In the genomic region with DNA sequence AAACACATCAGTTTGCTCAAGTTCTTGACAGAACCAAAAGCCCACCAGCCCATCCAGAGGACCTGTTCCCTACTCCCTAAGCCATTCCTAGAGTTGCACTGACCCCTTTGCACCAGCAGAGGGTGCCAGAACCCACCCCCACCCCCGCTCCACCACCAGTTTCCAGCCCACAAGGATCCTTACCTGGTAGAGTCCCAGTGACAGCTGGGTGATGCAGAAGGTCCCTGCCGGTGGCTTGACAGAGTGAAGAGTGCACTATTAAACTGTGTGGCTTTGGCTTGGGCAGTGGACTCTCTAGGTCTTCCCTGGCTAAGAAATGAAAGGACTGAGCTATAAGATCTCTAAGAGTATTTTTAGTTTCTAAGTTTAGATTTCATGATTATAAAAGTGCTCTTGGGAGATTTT, we compare ENCODE assay signal across 8 cellular contexts.
DNase-seq lines count a peak whose midpoint lies in the region; ATAC-seq, FAIRE-seq and TF ChIP-seq lines count a peak whose summit lies in the region.

No MANE protein-coding gene starts in this region.

- H3K4me1 ChIP-seq in BE2C = no peaks in the 10 kb centered on the region

- H3K9me3 Mint-ChIP-seq in mesothelial cell of epicardium = no peaks in the 10 kb centered on the region

- H3K27me3 ChIP-seq in BE2C = no peaks in the 10 kb centered on the region; the same call in 1 of the 2 replicates

- peaks cover 2% of the 10 kb centered on the region for H3K27me3 Mint-ChIP-seq in mesothelial cell of epicardium (ENCODE audit: low read depth)

- TF ChIP-seq POLR2A in H54 (IDR thresholded peaks at IDR 0.05; ENCODE audit: low read depth, low read length) = no peak

- H3K36me3 Mint-ChIP-seq in mesothelial cell of epicardium = no peaks in the 10 kb centered on the region

- no peak overlapping the region for H3K4me3 ChIP-seq in BE2C (ENCODE audit: low read depth, low read length)

- TF ChIP-seq CTCF in BE2C (IDR thresholded peaks at IDR 0.05; ENCODE audit: low read depth, low read length) (peak; percentile 97), mesothelial cell of epicardium (IDR thresholded peaks at IDR 0.05; ENCODE audit: unreplicated experiment) (peak; percentile 77)

- H3K9me3 ChIP-seq in BE2C = no peaks in the 10 kb centered on the region

- H3K4me1 Mint-ChIP-seq in mesothelial cell of epicardium = no peaks in the 10 kb centered on the region

- ATAC-seq in HG03571 (IDR thresholded peaks at IDR 0.05; ENCODE audit: unreplicated experiment) = no peak

- H3K27ac Mint-ChIP-seq in mesothelial cell of epicardium = no peak overlapping the region

- H3K36me3 ChIP-seq in BE2C = no peaks in the 10 kb centered on the region

- no peak overlapping the region for H3K4me3 Mint-ChIP-seq in mesothelial cell of epicardium

- DNase-seq in BE2C (peak; percentile 69), H54 (ENCODE audit: insufficient read length, low spot score) (peak; percentile 69), NCI-H526 (lab: John Stamatoyannopoulos, UW) (peak; percentile 66 to 84), ecto neural progenitor cell (ENCODE audit: low spot score) (peak; percentile 89), mesothelial cell of epicardium (ENCODE audit: low spot score in 2 of 2, unreplicated experiment in 2 of 2) (peak; percentile 21 to 59)
- peak; percentile 61 to 70 for DNase-seq in activated CD4-positive, alpha-beta T cell treated with anti-CD3 and anti-CD28 coated beads, Interleukin-2, amount 50 U/mL, for 48 hours
- DNase-seq in stimulated activated CD8-positive, alpha-beta memory T cell treated with anti-CD3 and anti-CD28 coated beads, Interleukin-4, amount 100 ng/mL, for 24 hours (ENCODE audit: low read depth) = peak; percentile 21

- peak; percentile 15 for FAIRE-seq in H54 (lab: Jason Lieb, UNC)

Comparison
In these comparisons a context has a peak if more than half of its experiments do, and no peak if none do; other contexts are left out.
1. DNase-seq: peak in every context shown above with its lines; median percentile 89 in ecto neural progenitor cell; 75 in NCI-H526; 69 in BE2C; 69 in H54; 66 in activated CD4-positive, alpha-beta T cell treated with anti-CD3 and anti-CD28 coated beads, Interleukin-2, amount 50 U/mL, for 48 hours; 40 in mesothelial cell of epicardium; 21 in stimulated activated CD8-positive, alpha-beta memory T cell treated with anti-CD3 and anti-CD28 coated beads, Interleukin-4, amount 100 ng/mL, for 24 hours.